14 cellular contexts compared by ENCODE assay signal in genomic region chr5:101783241-101784095, GRCh38.
A peak's percentile ranks its signal among the peaks of the same experiment; 100 is the strongest.
DNase-seq lines count a peak whose midpoint lies in the region; ATAC-seq and TF ChIP-seq lines count a peak whose summit lies in the region.
"Had no signal": no experiment of that assay in that cellular context is flagged by ENCODE, and none has a peak within 500 bp of the region (broad histone marks: within the 10 kb centered on the region; RNA-seq: fewer than 3 reads in every experiment).

No MANE protein-coding gene starts in this region.

- H3K36me3 ChIP-seq in body of pancreas (replicated peaks in 1 of 2; ENCODE audit: insufficient read depth in 1 of 2, low read depth in 2 of 2) = no peaks in the 10 kb centered on the region
- H3K36me3 ChIP-seq: tibial nerve, WERI-Rb-1 had no signal

- no peak for DNase-seq in LNCaP clone FGC (ENCODE audit: low read depth)
- no peak for DNase-seq in body of pancreas
- peak; percentile 76 for DNase-seq in left kidney (ENCODE audit: low read depth, low spot score)
- DNase-seq in stimulated activated effector memory CD8-positive, alpha-beta T cell treated with anti-CD3 and anti-CD28 coated beads, Interleukin-12 subunit alpha, Interleukin-12 subunit beta, amount 100 ng/mL, for 72 hours (ENCODE audit: low spot score in 2 of 2) = no peak
- DNase-seq in activated CD4-positive, alpha-beta T cell treated with anti-CD3 and anti-CD28 coated beads for 1 hour = no peak
- DNase-seq: DMS 273 treated with DMSO at 0.1 percent for 48 hours, hippocampal formation, WERI-Rb-1 had no signal

- no peak overlapping the region for H3K27ac ChIP-seq in body of pancreas
- H3K27ac ChIP-seq: RWPE1, tibial nerve, WERI-Rb-1 had no signal

- H3K4me1 Mint-ChIP-seq in stimulated activated effector memory CD8-positive, alpha-beta T cell treated with anti-CD3 and anti-CD28 coated beads, Interleukin-12 subunit alpha, Interleukin-12 subunit beta, amount 100 ng/mL, for 72 hours = no peaks in the 10 kb centered on the region

- H3K4me3 ChIP-seq in LNCaP clone FGC (ENCODE audit: low read depth, low read length) (peak overlapping the region; percentile 17), body of pancreas (no peak overlapping the region)

- ATAC-seq in body of pancreas (peak; percentile 27), HG03280 (IDR thresholded peaks at IDR 0.05; ENCODE audit: unreplicated experiment) (no peak), HG03565 (IDR thresholded peaks at IDR 0.05; ENCODE audit: unreplicated experiment) (no peak), GM21786 (IDR thresholded peaks at IDR 0.05; ENCODE audit: unreplicated experiment) (no peak)
- peak; percentile 26 for ATAC-seq in stimulated activated effector memory CD8-positive, alpha-beta T cell treated with anti-CD3 and anti-CD28 coated beads, Interleukin-12 subunit alpha, Interleukin-12 subunit beta, amount 100 ng/mL, for 72 hours

- no peaks in the 10 kb centered on the region for H3K27me3 ChIP-seq in body of pancreas
- H3K27me3 ChIP-seq: tibial nerve had no signal

- no peaks in the 10 kb centered on the region for H3K36me3 Mint-ChIP-seq in stimulated activated effector memory CD8-positive, alpha-beta T cell treated with anti-CD3 and anti-CD28 coated beads, Interleukin-12 subunit alpha, Interleukin-12 subunit beta, amount 100 ng/mL, for 72 hours
- H3K36me3 Mint-ChIP-seq: natural killer cell treated with Interleukin-12 subunit alpha and Interleukin-12 subunit beta and Interleukin-15 and Interleukin-18, amount 100 ng/mL, for 72 hours had no signal

- TF ChIP-seq CTCF in LNCaP clone FGC (IDR thresholded peaks at IDR 0.05; ENCODE audit: control insufficient read depth, extremely low read depth, insufficient read depth) = no peak
- TF ChIP-seq CTCF in body of pancreas (IDR thresholded peaks at IDR 0.05) = no peak

- TF ChIP-seq POLR2A in body of pancreas (IDR thresholded peaks at IDR 0.05) = no peak

- intact Hi-C loops in body of pancreas (cut with DNase I) = no loop called here

- H3K27ac Mint-ChIP-seq in stimulated activated effector memory CD8-positive, alpha-beta T cell treated with anti-CD3 and anti-CD28 coated beads, Interleukin-12 subunit alpha, Interleukin-12 subunit beta, amount 100 ng/mL, for 72 hours = no peak overlapping the region
- H3K27ac Mint-ChIP-seq: natural killer cell treated with Interleukin-12 subunit alpha and Interleukin-12 subunit beta and Interleukin-15 and Interleukin-18, amount 100 ng/mL, for 72 hours had no signal

- WGBS in body of pancreas, 2 donors = 30 to 46% methylated on average over 30 to 31 of the region's 31 CpGs

- no peak overlapping the region for H3K4me3 Mint-ChIP-seq in stimulated activated effector memory CD8-positive, alpha-beta T cell treated with anti-CD3 and anti-CD28 coated beads, Interleukin-12 subunit alpha, Interleukin-12 subunit beta, amount 100 ng/mL, for 72 hours
- H3K4me3 Mint-ChIP-seq: natural killer cell treated with Interleukin-12 subunit alpha and Interleukin-12 subunit beta and Interleukin-15 and Interleukin-18, amount 100 ng/mL, for 72 hours had no signal

- no peaks in the 10 kb centered on the region for H3K9me3 ChIP-seq in body of pancreas

- H3K9me3 Mint-ChIP-seq in stimulated activated effector memory CD8-positive, alpha-beta T cell treated with anti-CD3 and anti-CD28 coated beads, Interleukin-12 subunit alpha, Interleukin-12 subunit beta, amount 100 ng/mL, for 72 hours = peaks cover 6% of the 10 kb centered on the region
- H3K9me3 Mint-ChIP-seq: natural killer cell treated with Interleukin-12 subunit alpha and Interleukin-12 subunit beta and Interleukin-15 and Interleukin-18, amount 100 ng/mL, for 72 hours had no signal

- no peaks in the 10 kb centered on the region for H3K4me1 ChIP-seq in body of pancreas
- H3K4me1 ChIP-seq: tibial nerve had no signal

Comparison
In these comparisons a context has a peak if more than half of its experiments do, and no peak if none do; other contexts are left out.
1. ATAC-seq: peak in body of pancreas (single experiment) and stimulated activated effector memory CD8-positive, alpha-beta T cell treated with anti-CD3 and anti-CD28 coated beads, Interleukin-12 subunit alpha, Interleukin-12 subunit beta, amount 100 ng/mL, for 72 hours (single experiment); none in HG03280 (single experiment), HG03565 (single experiment) and GM21786 (single experiment).